28 cellular contexts compared by ENCODE assay signal in the genomic region with DNA sequence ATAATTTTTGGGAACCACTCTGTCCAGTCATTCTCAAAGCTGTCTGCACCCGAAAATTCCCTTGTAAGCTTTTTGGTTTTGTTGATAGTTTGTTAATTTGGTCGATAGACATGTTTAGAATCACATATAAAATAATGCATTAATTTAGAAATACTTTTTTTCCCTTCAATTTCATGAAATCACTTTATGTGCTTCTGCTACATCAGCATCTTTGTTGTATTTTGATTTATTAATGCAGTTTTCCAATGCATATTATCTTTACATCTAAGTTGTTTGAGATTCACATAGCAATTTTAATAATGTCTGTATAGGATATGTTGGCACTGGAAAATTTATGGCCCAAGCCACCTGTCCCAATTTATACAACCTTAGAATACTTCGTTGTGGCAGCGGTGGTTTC.
"Had no signal": no experiment of that assay in that cellular context is flagged by ENCODE, and none has a peak within 500 bp of the region (broad histone marks: within the 10 kb centered on the region; RNA-seq: fewer than 3 reads in every experiment).

No MANE protein-coding gene starts in this region.

- H3K27me3 ChIP-seq: colonic mucosa, esophagus muscularis mucosa, esophagus squamous epithelium, gastrocnemius medialis, gastroesophageal sphincter, heart left ventricle, hepatocyte had no signal

- H3K4me3 ChIP-seq: colonic mucosa, coronary artery, dorsolateral prefrontal cortex, esophagus muscularis mucosa, esophagus squamous epithelium, gastrocnemius medialis, gastroesophageal sphincter, heart left ventricle, heart right ventricle, hepatocyte had no signal

- H3K27ac ChIP-seq: colonic mucosa, coronary artery, dorsolateral prefrontal cortex, epithelial cell of prostate, esophagus muscularis mucosa, esophagus squamous epithelium, foreskin keratinocyte, gastrocnemius medialis, gastroesophageal sphincter, heart left ventricle, heart right ventricle, hepatocyte had no signal

- H3K4me1 ChIP-seq: colonic mucosa, esophagus muscularis mucosa, esophagus squamous epithelium, foreskin keratinocyte, gastrocnemius medialis, gastroesophageal sphincter, heart left ventricle, heart right ventricle had no signal

- FAIRE-seq: colon, endometrium, endothelial cell of umbilical vein, frontal cortex had no signal

- H3K9me3 ChIP-seq: colonic mucosa, esophagus muscularis mucosa, esophagus squamous epithelium, gastrocnemius medialis, gastroesophageal sphincter, heart left ventricle, heart right ventricle had no signal

- DNase-seq: colonic mucosa; cortex of kidney; dermis blood vessel endothelial cell; dorsolateral prefrontal cortex; effector CD4-positive, alpha-beta T cell; effector CD8-positive, alpha-beta T cell; effector memory CD4-positive, alpha-beta T cell; effector memory CD8-positive, alpha-beta T cell; endodermal cell; erythroblast; esophagus squamous epithelium; foreskin fibroblast; foreskin keratinocyte; foreskin melanocyte; gastrocnemius medialis; glutamatergic neuron; heart left ventricle; heart right ventricle had no signal

- H3K36me3 ChIP-seq: colonic mucosa, esophagus muscularis mucosa, esophagus squamous epithelium, gastrocnemius medialis, gastroesophageal sphincter, heart left ventricle, heart right ventricle had no signal

- ATAC-seq: effector memory CD8-positive, alpha-beta T cell; esophagus mucosa; foreskin keratinocyte; gastrocnemius medialis; gastroesophageal sphincter; heart left ventricle; heart right ventricle had no signal

- H2AFZ ChIP-seq: hepatocyte had no signal

- H3K4me2 ChIP-seq: hepatocyte had no signal

- H3K79me2 ChIP-seq: hepatocyte had no signal
